1 cellular context compared by ENCODE assay signal in the genomic region with DNA sequence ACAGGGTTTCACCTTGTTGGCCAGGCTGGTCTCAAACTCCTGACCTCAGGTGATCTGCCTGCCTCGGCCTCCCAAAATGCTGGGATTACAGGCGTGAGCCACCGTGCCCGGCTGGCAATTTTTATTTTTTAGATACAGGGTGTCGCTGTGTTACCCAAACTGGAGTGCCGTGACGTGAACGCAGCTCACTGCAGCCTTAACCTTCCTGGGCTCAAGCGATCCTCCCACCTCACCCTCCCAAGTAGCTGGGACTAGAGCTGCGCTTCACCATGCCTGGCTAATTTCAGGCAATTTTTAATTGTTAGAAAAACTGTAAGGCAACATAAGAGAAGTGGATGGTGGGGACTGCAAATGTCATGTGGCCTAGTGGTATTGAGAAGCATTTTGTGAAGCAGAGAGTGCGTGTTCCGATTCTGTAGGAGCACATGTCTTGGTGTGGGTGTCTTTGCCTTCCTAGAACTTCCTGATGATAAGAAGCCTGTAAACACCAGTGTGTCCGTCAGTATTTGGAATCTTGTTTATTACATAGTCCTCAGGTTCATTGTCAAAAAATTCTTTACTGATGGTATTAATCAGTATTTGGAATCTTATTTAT.
A peak's percentile ranks its signal among the peaks of the same experiment; 100 is the strongest.
TF ChIP-seq lines count a peak whose summit lies in the region.

No MANE protein-coding gene starts in this region.

TF ChIP-seq in K562, 482 proteins besides CTCF, POLR2A, EP300 and RAD21 (continued from another document and continues in another):
- TF ChIP-seq, protein P1, sequence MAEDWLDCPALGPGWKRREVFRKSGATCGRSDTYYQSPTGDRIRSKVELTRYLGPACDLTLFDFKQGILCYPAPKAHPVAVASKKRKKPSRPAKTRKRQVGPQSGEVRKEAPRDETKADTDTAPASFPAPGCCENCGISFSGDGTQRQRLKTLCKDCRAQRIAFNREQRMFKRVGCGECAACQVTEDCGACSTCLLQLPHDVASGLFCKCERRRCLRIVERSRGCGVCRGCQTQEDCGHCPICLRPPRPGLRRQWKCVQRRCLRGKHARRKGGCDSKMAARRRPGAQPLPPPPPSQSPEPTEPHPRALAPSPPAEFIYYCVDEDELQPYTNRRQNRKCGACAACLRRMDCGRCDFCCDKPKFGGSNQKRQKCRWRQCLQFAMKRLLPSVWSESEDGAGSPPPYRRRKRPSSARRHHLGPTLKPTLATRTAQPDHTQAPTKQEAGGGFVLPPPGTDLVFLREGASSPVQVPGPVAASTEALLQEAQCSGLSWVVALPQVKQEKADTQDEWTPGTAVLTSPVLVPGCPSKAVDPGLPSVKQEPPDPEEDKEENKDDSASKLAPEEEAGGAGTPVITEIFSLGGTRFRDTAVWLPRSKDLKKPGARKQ (CRISPR knock-in tag; IDR thresholded peaks at IDR 0.05): no peak
- no peak for TF ChIP-seq PPARD (CRISPR knock-in tag; IDR thresholded peaks at IDR 0.05)
- TF ChIP-seq, protein P2, sequence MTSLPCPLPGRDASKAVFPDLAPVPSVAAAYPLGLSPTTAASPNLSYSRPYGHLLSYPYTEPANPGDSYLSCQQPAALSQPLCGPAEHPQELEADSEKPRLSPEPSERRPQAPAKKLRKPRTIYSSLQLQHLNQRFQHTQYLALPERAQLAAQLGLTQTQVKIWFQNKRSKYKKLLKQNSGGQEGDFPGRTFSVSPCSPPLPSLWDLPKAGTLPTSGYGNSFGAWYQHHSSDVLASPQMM (CRISPR knock-in tag; IDR thresholded peaks at IDR 0.05): no peak
- no peak for TF ChIP-seq ZNF444 (CRISPR knock-in tag; IDR thresholded peaks at IDR 0.05)
- peak; percentile 93 for TF ChIP-seq MYC (IDR thresholded peaks at IDR 0.05; ENCODE audit: low read depth, low read length)
- no peak for TF ChIP-seq MYC (CRISPR knock-in tag; IDR thresholded peaks at IDR 0.05; ENCODE audit: borderline replicate concordance, low read depth)
- TF ChIP-seq, protein P3, sequence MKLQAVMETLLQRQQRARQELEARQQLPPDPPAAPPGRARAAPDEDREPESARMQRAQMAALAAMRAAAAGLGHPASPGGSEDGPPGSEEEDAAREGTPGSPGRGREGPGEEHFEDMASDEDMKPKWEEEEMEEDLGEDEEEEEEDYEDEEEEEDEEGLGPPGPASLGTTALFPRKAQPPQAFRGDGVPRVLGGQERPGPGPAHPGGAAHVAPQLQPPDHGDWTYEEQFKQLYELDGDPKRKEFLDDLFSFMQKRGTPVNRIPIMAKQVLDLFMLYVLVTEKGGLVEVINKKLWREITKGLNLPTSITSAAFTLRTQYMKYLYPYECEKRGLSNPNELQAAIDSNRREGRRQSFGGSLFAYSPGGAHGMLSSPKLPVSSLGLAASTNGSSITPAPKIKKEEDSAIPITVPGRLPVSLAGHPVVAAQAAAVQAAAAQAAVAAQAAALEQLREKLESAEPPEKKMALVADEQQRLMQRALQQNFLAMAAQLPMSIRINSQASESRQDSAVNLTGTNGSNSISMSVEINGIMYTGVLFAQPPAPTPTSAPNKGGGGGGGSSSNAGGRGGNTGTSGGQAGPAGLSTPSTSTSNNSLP (IDR thresholded peaks at IDR 0.05; ENCODE audit: borderline replicate concordance, low read depth, low read length): no peak
- peak; percentile 26 for TF ChIP-seq BRD9 (IDR thresholded peaks at IDR 0.05; ENCODE audit: low read depth, partially characterized antibody)
- TF ChIP-seq SAFB (IDR thresholded peaks at IDR 0.05; ENCODE audit: borderline replicate concordance, low read depth, low read length): no peak
- TF ChIP-seq SOX6 (IDR thresholded peaks at IDR 0.05): peak; percentile 38; the same call in 1 of the 2 replicates
- TF ChIP-seq ZNF75A (CRISPR knock-in tag; IDR thresholded peaks at IDR 0.05): no peak
- TF ChIP-seq CTBP1 (IDR thresholded peaks at IDR 0.05; ENCODE audit: borderline replicate concordance): no peak; the same call in 1 of the 2 replicates
- no peak for TF ChIP-seq CHD1 (IDR thresholded peaks at IDR 0.05; ENCODE audit: low read length)
- TF ChIP-seq SMAD4 (CRISPR knock-in tag; conservative IDR thresholded peaks at IDR 0.05): peak; percentile 50; the same call in 1 of the 2 replicates
- TF ChIP-seq FOSL1 (tag; conservative IDR thresholded peaks at IDR 0.05): no peak
- no peak for TF ChIP-seq NR2C2 (CRISPR knock-in tag; IDR thresholded peaks at IDR 0.05)
- TF ChIP-seq NR2C2 (tag; IDR thresholded peaks at IDR 0.05): 0 out of 2 replicates have a peak, but pooled peaks have one; percentile 37
- TF ChIP-seq RBM39 (optimal IDR thresholded peaks at IDR 0.05; ENCODE audit: low read depth, low read length): no peak
- TF ChIP-seq, protein P4, sequence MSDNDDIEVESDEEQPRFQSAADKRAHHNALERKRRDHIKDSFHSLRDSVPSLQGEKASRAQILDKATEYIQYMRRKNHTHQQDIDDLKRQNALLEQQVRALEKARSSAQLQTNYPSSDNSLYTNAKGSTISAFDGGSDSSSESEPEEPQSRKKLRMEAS (CRISPR knock-in tag; IDR thresholded peaks at IDR 0.05): peak; percentile 44; the same call in 1 of the 2 replicates
- TF ChIP-seq HDAC1 (IDR thresholded peaks at IDR 0.05): peak in 1 of 2 experiments; percentile 89; a peak in 2 of 4 replicates
- TF ChIP-seq, protein P5, sequence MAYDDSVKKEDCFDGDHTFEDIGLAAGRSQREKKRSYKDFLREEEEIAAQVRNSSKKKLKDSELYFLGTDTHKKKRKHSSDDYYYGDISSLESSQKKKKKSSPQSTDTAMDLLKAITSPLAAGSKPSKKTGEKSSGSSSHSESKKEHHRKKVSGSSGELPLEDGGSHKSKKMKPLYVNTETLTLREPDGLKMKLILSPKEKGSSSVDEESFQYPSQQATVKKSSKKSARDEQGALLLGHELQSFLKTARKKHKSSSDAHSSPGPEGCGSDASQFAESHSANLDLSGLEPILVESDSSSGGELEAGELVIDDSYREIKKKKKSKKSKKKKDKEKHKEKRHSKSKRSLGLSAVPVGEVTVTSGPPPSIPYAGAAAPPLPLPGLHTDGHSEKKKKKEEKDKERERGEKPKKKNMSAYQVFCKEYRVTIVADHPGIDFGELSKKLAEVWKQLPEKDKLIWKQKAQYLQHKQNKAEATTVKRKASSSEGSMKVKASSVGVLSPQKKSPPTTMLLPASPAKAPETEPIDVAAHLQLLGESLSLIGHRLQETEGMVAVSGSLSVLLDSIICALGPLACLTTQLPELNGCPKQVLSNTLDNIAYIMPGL (CRISPR knock-in tag; IDR thresholded peaks at IDR 0.05): no peak
- TF ChIP-seq, protein P6, sequence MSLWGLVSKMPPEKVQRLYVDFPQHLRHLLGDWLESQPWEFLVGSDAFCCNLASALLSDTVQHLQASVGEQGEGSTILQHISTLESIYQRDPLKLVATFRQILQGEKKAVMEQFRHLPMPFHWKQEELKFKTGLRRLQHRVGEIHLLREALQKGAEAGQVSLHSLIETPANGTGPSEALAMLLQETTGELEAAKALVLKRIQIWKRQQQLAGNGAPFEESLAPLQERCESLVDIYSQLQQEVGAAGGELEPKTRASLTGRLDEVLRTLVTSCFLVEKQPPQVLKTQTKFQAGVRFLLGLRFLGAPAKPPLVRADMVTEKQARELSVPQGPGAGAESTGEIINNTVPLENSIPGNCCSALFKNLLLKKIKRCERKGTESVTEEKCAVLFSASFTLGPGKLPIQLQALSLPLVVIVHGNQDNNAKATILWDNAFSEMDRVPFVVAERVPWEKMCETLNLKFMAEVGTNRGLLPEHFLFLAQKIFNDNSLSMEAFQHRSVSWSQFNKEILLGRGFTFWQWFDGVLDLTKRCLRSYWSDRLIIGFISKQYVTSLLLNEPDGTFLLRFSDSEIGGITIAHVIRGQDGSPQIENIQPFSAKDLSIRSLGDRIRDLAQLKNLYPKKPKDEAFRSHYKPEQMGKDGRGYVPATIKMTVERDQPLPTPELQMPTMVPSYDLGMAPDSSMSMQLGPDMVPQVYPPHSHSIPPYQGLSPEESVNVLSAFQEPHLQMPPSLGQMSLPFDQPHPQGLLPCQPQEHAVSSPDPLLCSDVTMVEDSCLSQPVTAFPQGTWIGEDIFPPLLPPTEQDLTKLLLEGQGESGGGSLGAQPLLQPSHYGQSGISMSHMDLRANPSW (CRISPR knock-in tag; IDR thresholded peaks at IDR 0.05): no peak
- TF ChIP-seq ZNF175 (CRISPR knock-in tag; IDR thresholded peaks at IDR 0.05; ENCODE audit: low read depth): no peak
- 0 out of 2 replicates have a peak, but pooled peaks have one; percentile 23 for TF ChIP-seq ATF7 (IDR thresholded peaks at IDR 0.05)
- TF ChIP-seq SMARCA4 (IDR thresholded peaks at IDR 0.05): peak; percentile 45; the same call in 1 of the 2 replicates
- TF ChIP-seq TCF7 (IDR thresholded peaks at IDR 0.05; ENCODE audit: borderline replicate concordance): no peak
- TF ChIP-seq, protein P7, sequence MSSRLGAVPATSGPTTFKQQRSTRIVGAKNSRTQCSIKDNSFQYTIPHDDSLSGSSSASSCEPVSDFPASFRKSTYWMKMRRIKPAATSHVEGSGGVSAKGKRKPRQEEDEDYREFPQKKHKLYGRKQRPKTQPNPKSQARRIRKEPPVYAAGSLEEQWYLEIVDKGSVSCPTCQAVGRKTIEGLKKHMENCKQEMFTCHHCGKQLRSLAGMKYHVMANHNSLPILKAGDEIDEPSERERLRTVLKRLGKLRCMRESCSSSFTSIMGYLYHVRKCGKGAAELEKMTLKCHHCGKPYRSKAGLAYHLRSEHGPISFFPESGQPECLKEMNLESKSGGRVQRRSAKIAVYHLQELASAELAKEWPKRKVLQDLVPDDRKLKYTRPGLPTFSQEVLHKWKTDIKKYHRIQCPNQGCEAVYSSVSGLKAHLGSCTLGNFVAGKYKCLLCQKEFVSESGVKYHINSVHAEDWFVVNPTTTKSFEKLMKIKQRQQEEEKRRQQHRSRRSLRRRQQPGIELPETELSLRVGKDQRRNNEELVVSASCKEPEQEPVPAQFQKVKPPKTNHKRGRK (tag; IDR thresholded peaks at IDR 0.05): no peak
- no peak for TF ChIP-seq PHF20 (IDR thresholded peaks at IDR 0.05; ENCODE audit: partially characterized antibody)
- TF ChIP-seq U2AF1 (optimal IDR thresholded peaks at IDR 0.05; ENCODE audit: low read depth, low read length): no peak
- no peak for TF ChIP-seq SMARCC2 (IDR thresholded peaks at IDR 0.05; ENCODE audit: low read depth)
- peak; percentile 42; the same call in 1 of the 2 replicates for TF ChIP-seq BCOR (IDR thresholded peaks at IDR 0.05)
- TF ChIP-seq EP400 (IDR thresholded peaks at IDR 0.05): peak; percentile 77
- TF ChIP-seq RUNX1 (IDR thresholded peaks at IDR 0.05; ENCODE audit: low read depth): no peak
- no peak for TF ChIP-seq CBX3 (IDR thresholded peaks at IDR 0.05; ENCODE audit: borderline replicate concordance in 1 of 2, low read length in 2 of 2)
- TF ChIP-seq HDAC8 (tag; IDR thresholded peaks at IDR 0.05): no peak
- TF ChIP-seq, protein P8, sequence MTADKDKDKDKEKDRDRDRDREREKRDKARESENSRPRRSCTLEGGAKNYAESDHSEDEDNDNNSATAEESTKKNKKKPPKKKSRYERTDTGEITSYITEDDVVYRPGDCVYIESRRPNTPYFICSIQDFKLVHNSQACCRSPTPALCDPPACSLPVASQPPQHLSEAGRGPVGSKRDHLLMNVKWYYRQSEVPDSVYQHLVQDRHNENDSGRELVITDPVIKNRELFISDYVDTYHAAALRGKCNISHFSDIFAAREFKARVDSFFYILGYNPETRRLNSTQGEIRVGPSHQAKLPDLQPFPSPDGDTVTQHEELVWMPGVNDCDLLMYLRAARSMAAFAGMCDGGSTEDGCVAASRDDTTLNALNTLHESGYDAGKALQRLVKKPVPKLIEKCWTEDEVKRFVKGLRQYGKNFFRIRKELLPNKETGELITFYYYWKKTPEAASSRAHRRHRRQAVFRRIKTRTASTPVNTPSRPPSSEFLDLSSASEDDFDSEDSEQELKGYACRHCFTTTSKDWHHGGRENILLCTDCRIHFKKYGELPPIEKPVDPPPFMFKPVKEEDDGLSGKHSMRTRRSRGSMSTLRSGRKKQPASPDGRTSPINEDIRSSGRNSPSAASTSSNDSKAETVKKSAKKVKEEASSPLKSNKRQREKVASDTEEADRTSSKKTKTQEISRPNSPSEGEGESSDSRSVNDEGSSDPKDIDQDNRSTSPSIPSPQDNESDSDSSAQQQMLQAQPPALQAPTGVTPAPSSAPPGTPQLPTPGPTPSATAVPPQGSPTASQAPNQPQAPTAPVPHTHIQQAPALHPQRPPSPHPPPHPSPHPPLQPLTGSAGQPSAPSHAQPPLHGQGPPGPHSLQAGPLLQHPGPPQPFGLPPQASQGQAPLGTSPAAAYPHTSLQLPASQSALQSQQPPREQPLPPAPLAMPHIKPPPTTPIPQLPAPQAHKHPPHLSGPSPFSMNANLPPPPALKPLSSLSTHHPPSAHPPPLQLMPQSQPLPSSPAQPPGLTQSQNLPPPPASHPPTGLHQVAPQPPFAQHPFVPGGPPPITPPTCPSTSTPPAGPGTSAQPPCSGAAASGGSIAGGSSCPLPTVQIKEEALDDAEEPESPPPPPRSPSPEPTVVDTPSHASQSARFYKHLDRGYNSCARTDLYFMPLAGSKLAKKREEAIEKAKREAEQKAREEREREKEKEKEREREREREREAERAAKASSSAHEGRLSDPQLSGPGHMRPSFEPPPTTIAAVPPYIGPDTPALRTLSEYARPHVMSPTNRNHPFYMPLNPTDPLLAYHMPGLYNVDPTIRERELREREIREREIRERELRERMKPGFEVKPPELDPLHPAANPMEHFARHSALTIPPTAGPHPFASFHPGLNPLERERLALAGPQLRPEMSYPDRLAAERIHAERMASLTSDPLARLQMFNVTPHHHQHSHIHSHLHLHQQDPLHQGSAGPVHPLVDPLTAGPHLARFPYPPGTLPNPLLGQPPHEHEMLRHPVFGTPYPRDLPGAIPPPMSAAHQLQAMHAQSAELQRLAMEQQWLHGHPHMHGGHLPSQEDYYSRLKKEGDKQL (CRISPR knock-in tag; IDR thresholded peaks at IDR 0.05; ENCODE audit: borderline replicate concordance): no peak
- peak; percentile 11 to 13; a peak in 1 of 4 replicates for TF ChIP-seq NRF1 (conservative IDR thresholded peaks at IDR 0.05 in 1 of 2, IDR thresholded peaks at IDR 0.05 in 1 of 2)
- TF ChIP-seq, protein P9, sequence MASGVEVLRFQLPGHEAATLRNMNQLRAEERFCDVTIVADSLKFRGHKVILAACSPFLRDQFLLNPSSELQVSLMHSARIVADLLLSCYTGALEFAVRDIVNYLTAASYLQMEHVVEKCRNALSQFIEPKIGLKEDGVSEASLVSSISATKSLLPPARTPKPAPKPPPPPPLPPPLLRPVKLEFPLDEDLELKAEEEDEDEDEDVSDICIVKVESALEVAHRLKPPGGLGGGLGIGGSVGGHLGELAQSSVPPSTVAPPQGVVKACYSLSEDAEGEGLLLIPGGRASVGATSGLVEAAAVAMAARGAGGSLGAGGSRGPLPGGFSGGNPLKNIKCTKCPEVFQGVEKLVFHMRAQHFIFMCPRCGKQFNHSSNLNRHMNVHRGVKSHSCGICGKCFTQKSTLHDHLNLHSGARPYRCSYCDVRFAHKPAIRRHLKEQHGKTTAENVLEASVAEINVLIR (CRISPR knock-in tag; IDR thresholded peaks at IDR 0.05): 0 out of 2 replicates have a peak, but pooled peaks have one; percentile 36
- no peak for TF ChIP-seq RBM34 (IDR thresholded peaks at IDR 0.05; ENCODE audit: borderline replicate concordance, insufficient read depth, low read length)
- TF ChIP-seq SRF (CRISPR knock-in tag; IDR thresholded peaks at IDR 0.05): no peak
- no peak for TF ChIP-seq CHD2 (IDR thresholded peaks at IDR 0.05; ENCODE audit: low read depth, low read length)
- no peak for TF ChIP-seq FOS (IDR thresholded peaks at IDR 0.05; ENCODE audit: extremely low read depth, insufficient read length)
- no peak for TF ChIP-seq RNF2 (IDR thresholded peaks at IDR 0.05)
